ENCODE assay signal across 22 cellular contexts in genomic region chr1:56963667-56964066, GRCh38. TPM values are rescaled to one million over a fixed set of nuclear protein-coding genes. Genes with fewer than 3 reads are reported as not detected.
"Had no signal": no experiment of that assay in that cellular context is flagged by ENCODE, and none has a peak within 500 bp of the region (broad histone marks: within the 10 kb centered on the region; RNA-seq: fewer than 3 reads in every experiment).

No MANE protein-coding gene starts in this region.

- H3K4me3 ChIP-seq: cardiac muscle cell, heart left ventricle, lower lobe of right lung, psoas muscle, sigmoid colon, spleen, stomach, testis, upper lobe of right lung had no signal

- H3K36me3 ChIP-seq: cardiac muscle cell, heart left ventricle, lower lobe of right lung, sigmoid colon, spleen, stomach, upper lobe of right lung had no signal

- H3K36me3 Mint-ChIP-seq: immature natural killer cell, mesothelial cell of epicardium had no signal

- H3K9me3 Mint-ChIP-seq: immature natural killer cell, nephron progenitor cell had no signal

- H3K4me1 ChIP-seq: heart left ventricle, lower lobe of right lung, psoas muscle, sigmoid colon, spleen, upper lobe of right lung had no signal

- H3K4me1 Mint-ChIP-seq: activated T-helper 17 cell treated with anti-CD3 and anti-CD28 coated beads, Interleukin-2, amount 50 U/mL, for 72 hours; mesothelial cell of epicardium had no signal

- H3K27me3 ChIP-seq: cardiac muscle cell, heart left ventricle, sigmoid colon, spleen, stomach, testis, upper lobe of right lung had no signal

- DNase-seq: activated CD4-positive, alpha-beta T cell treated with anti-CD3 and anti-CD28 coated beads for 1 hour; activated CD4-positive, alpha-beta T cell treated with anti-CD3 and anti-CD28 coated beads, Interleukin-2, amount 50 U/mL, for 4 hours; activated naive CD4-positive, alpha-beta T cell treated with Interleukin-2 at 50 U/mL for 16 hours; foreskin melanocyte; heart left ventricle; immature natural killer cell; lower lobe of right lung; nephron progenitor cell; psoas muscle; sigmoid colon; spleen; stomach; T-helper 1 cell; testis; upper lobe of right lung had no signal

- H3K27ac Mint-ChIP-seq: activated T-helper 17 cell treated with anti-CD3 and anti-CD28 coated beads, Interleukin-2, amount 50 U/mL, for 72 hours; immature natural killer cell; mesothelial cell of epicardium; nephron progenitor cell had no signal

- H3K4me3 Mint-ChIP-seq: activated T-helper 17 cell treated with anti-CD3 and anti-CD28 coated beads, Interleukin-2, amount 50 U/mL, for 72 hours; immature natural killer cell; mesothelial cell of epicardium; nephron progenitor cell had no signal

- FAIRE-seq: astrocyte, endometrium had no signal

- H3K9me3 ChIP-seq: lower lobe of right lung, psoas muscle, sigmoid colon, stomach, testis, upper lobe of right lung had no signal

- H3K27ac ChIP-seq: cardiac muscle cell, heart left ventricle, lower lobe of right lung, psoas muscle, sigmoid colon, spleen, stomach, testis, upper lobe of right lung had no signal

- ATAC-seq: activated T-helper 17 cell treated with anti-CD3 and anti-CD28 coated beads, Interleukin-2, amount 50 U/mL, for 72 hours; esophagus mucosa; heart left ventricle; psoas muscle; upper lobe of right lung had no signal

RNA-seq across cellular contexts. Expression of gene C8B, which starts 2.1 kb away (rescaled TPM):
- total RNA-seq: activated T-helper 17 cell treated with anti-CD3 and anti-CD28 coated beads, Interleukin-2, amount 50 U/mL, for 72 hours; astrocyte; cardiac muscle cell; esophagus mucosa; heart left ventricle; mesothelial cell of epicardium; omental fat pad; psoas muscle; sigmoid colon; spleen; stomach; upper lobe of right lung had no signal
- polyA plus RNA-seq: cardiac muscle cell, heart left ventricle, immature natural killer cell, psoas muscle, sigmoid colon, spleen had no signal
